ENCODE assay signal across 1 cellular context in genomic region chr1:63721531-63722189, GRCh38.
TF ChIP-seq lines count a peak whose summit lies in the region.

No MANE protein-coding gene starts in this region.

TF ChIP-seq in GM23338, 12 proteins besides CTCF, POLR2A, EP300 and RAD21 (continued from another document):
- TF ChIP-seq CREB1 (CRISPR knock-in tag; IDR thresholded peaks at IDR 0.05; ENCODE audit: low read depth) (no peak), ETS1 (IDR thresholded peaks at IDR 0.05) (no peak), JUNB (IDR thresholded peaks at IDR 0.05; ENCODE audit: unreplicated experiment) (no peak), EZH2 (IDR thresholded peaks at IDR 0.05; ENCODE audit: low read depth, unreplicated experiment) (no peak)
